ENCODE assay signal across 12 cellular contexts in the genomic region with DNA sequence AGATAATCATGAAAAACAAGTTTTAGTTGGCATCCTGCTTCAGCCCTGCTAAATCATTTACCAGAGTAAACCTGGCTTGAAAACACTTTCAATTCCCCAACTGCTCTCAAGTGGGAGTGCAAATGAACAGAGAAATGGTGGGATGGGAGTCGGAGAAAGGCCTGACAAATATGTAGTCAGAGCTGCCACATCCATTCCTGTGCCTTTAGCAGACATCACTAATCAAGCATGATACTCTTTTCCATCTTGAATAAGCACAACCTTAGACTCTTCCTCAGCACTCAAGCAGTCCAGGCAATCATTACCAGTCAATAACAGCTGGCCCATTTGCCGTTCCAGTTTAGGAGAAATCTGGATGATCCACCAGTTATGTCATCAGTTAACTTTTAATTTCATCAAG.
A peak's percentile ranks its signal among the peaks of the same experiment; 100 is the strongest.
DNase-seq lines count a peak whose midpoint lies in the region; ATAC-seq and TF ChIP-seq lines count a peak whose summit lies in the region.
"Had no signal": no experiment of that assay in that cellular context is flagged by ENCODE, and none has a peak within 500 bp of the region (broad histone marks: within the 10 kb centered on the region; RNA-seq: fewer than 3 reads in every experiment).

No MANE protein-coding gene starts in this region.

- WGBS in lung, 2 donors, result 54 to 76% methylated on average over 2 of the region's 2 CpGs

- ATAC-seq in stimulated activated naive CD8-positive, alpha-beta T cell treated with anti-CD3 and anti-CD28 coated beads, Interleukin-15, Interleukin-2, amounts not matched to agents 100 U/mL and 50 U/mL, for 24 hours, result no peak
- ATAC-seq in lung (ENCODE audit: insufficient read depth, low FRiP score), result peak; percentile 6
- ATAC-seq in HG02884 (IDR thresholded peaks at IDR 0.05; ENCODE audit: unreplicated experiment), result no peak
- ATAC-seq: gastrocnemius medialis had no signal

- H3K27me3 Mint-ChIP-seq in stimulated activated naive CD8-positive, alpha-beta T cell treated with anti-CD3 and anti-CD28 coated beads, Interleukin-15, Interleukin-2, amounts not matched to agents 100 ng/mL and 50 ng/mL, for 24 hours, result no peaks in the 10 kb centered on the region
- no peaks in the 10 kb centered on the region for H3K27me3 Mint-ChIP-seq in activated CD4-positive, alpha-beta memory T cell treated with anti-CD3 and anti-CD28 coated beads, Interleukin-2, amount 10 ng/mL, durations not matched to agents 7 days and 5 days

- CTCF ChIA-PET in activated CD4-positive, alpha-beta memory T cell treated with anti-CD3 and anti-CD28 coated beads, Interleukin-2, amount 10 ng/mL, durations not matched to agents 7 days and 5 days (lab: Charles Lee), result interaction anchor here (0.6 to 2.3 kb wide), 7 partner anchors 10 to 98 kb away, joined by 3 to 10 read pairs (median 3); no protein-coding TSS in a partner anchor

- H3K36me3 Mint-ChIP-seq in stimulated activated naive CD8-positive, alpha-beta T cell treated with anti-CD3 and anti-CD28 coated beads, Interleukin-15, Interleukin-2, amounts not matched to agents 100 ng/mL and 50 ng/mL, for 24 hours (ENCODE audit: low read depth), result peaks cover 16% of the 10 kb centered on the region
- H3K36me3 Mint-ChIP-seq in activated CD4-positive, alpha-beta memory T cell treated with anti-CD3 and anti-CD28 coated beads, Interleukin-2, amount 10 ng/mL, durations not matched to agents 7 days and 5 days (ENCODE audit: low read depth), result peaks cover 57% of the 10 kb centered on the region

- no peaks in the 10 kb centered on the region for H3K9me3 Mint-ChIP-seq in stimulated activated naive CD8-positive, alpha-beta T cell treated with anti-CD3 and anti-CD28 coated beads, Interleukin-15, Interleukin-2, amounts not matched to agents 100 ng/mL and 50 ng/mL, for 24 hours
- no peaks in the 10 kb centered on the region for H3K9me3 Mint-ChIP-seq in activated CD4-positive, alpha-beta memory T cell treated with anti-CD3 and anti-CD28 coated beads, Interleukin-2, amount 10 ng/mL, durations not matched to agents 7 days and 5 days

- H3K9me3 ChIP-seq in lung (ENCODE audit: control insufficient read depth in 2 of 2, insufficient read depth in 1 of 2, low read length in 1 of 2), result no peaks in the 10 kb centered on the region
- H3K9me3 ChIP-seq: BE2C, gastrocnemius medialis had no signal

- POLR2A ChIA-PET in activated CD4-positive, alpha-beta memory T cell treated with anti-CD3 and anti-CD28 coated beads, Interleukin-2, amount 10 ng/mL, durations not matched to agents 7 days and 5 days (lab: Charles Lee), result interaction anchor here (1.2 to 12.7 kb wide), 11 partner anchors 8 to 98 kb away, joined by 3 to 158 read pairs (median 4); partner anchors contain the start of gene ANKRD44

- no peaks in the 10 kb centered on the region for H3K27me3 ChIP-seq in lung (ENCODE audit: control insufficient read depth, insufficient read depth)
- H3K27me3 ChIP-seq: BE2C, gastrocnemius medialis had no signal

- H3K36me3 ChIP-seq in lung (ENCODE audit: control insufficient read depth in 2 of 2, insufficient read depth in 2 of 2, low read length in 2 of 2), result no peaks in the 10 kb centered on the region
- H3K36me3 ChIP-seq: BE2C, gastrocnemius medialis had no signal

- H3K4me3 Mint-ChIP-seq in stimulated activated naive CD8-positive, alpha-beta T cell treated with anti-CD3 and anti-CD28 coated beads, Interleukin-15, Interleukin-2, amounts not matched to agents 100 ng/mL and 50 ng/mL, for 24 hours, result peak overlapping the region; percentile 75
- peak overlapping the region; percentile 15 for H3K4me3 Mint-ChIP-seq in activated CD4-positive, alpha-beta memory T cell treated with anti-CD3 and anti-CD28 coated beads, Interleukin-2, amount 10 ng/mL, durations not matched to agents 7 days and 5 days

- DNase-seq in stimulated activated naive CD8-positive, alpha-beta T cell treated with anti-CD3 and anti-CD28 coated beads, Interleukin-15, Interleukin-2, amounts not matched to agents 100 U/mL and 50 U/mL, for 24 hours, result no peak
- DNase-seq in activated CD4-positive, alpha-beta memory T cell treated with anti-CD3 and anti-CD28 coated beads, Interleukin-2, amount 10 ng/mL, durations not matched to agents 7 days and 5 days, result no peak
- DNase-seq in lung (ENCODE audit: low spot score) (no peak), NCI-H748 (lab: John Stamatoyannopoulos, UW; ENCODE audit: unreplicated experiment) (no peak), SIG-M5 (lab: John Stamatoyannopoulos, UW) (no peak), globus pallidus (ENCODE audit: low spot score) (no peak)
- DNase-seq: BE2C, gastrocnemius medialis, IMR-90, NCI-H69 had no signal

- H3K4me1 Mint-ChIP-seq in stimulated activated naive CD8-positive, alpha-beta T cell treated with anti-CD3 and anti-CD28 coated beads, Interleukin-15, Interleukin-2, amounts not matched to agents 100 ng/mL and 50 ng/mL, for 24 hours (ENCODE audit: low read depth), result peaks cover 100% of the 10 kb centered on the region
- H3K4me1 Mint-ChIP-seq in activated CD4-positive, alpha-beta memory T cell treated with anti-CD3 and anti-CD28 coated beads, Interleukin-2, amount 10 ng/mL, durations not matched to agents 7 days and 5 days, result peaks cover 96% of the 10 kb centered on the region

- H3K4me3 ChIP-seq in lung, result no peak overlapping the region
- H3K4me3 ChIP-seq: gastrocnemius medialis had no signal

- TF ChIP-seq CTCF in lung (IDR thresholded peaks at IDR 0.05; ENCODE audit: control extremely low read depth, extremely low read depth), result no peak

- H3K4me1 ChIP-seq in lung (ENCODE audit: control insufficient read depth in 2 of 2, insufficient read depth in 2 of 2, low read length in 2 of 2), result peaks cover 7 to 24% of the 10 kb centered on the region in 2 donors

- H3K27ac ChIP-seq in lung (ENCODE audit: low read depth in 1 of 2, low read length in 1 of 2), result peak overlapping the region in 1 of 2 donors; percentile 54
- H3K27ac ChIP-seq: gastrocnemius medialis had no signal

- peak overlapping the region; percentile 95 for H3K27ac Mint-ChIP-seq in stimulated activated naive CD8-positive, alpha-beta T cell treated with anti-CD3 and anti-CD28 coated beads, Interleukin-15, Interleukin-2, amounts not matched to agents 100 ng/mL and 50 ng/mL, for 24 hours
- H3K27ac Mint-ChIP-seq in activated CD4-positive, alpha-beta memory T cell treated with anti-CD3 and anti-CD28 coated beads, Interleukin-2, amount 10 ng/mL, durations not matched to agents 7 days and 5 days, result peak overlapping the region; percentile 91
